In the genomic region with DNA sequence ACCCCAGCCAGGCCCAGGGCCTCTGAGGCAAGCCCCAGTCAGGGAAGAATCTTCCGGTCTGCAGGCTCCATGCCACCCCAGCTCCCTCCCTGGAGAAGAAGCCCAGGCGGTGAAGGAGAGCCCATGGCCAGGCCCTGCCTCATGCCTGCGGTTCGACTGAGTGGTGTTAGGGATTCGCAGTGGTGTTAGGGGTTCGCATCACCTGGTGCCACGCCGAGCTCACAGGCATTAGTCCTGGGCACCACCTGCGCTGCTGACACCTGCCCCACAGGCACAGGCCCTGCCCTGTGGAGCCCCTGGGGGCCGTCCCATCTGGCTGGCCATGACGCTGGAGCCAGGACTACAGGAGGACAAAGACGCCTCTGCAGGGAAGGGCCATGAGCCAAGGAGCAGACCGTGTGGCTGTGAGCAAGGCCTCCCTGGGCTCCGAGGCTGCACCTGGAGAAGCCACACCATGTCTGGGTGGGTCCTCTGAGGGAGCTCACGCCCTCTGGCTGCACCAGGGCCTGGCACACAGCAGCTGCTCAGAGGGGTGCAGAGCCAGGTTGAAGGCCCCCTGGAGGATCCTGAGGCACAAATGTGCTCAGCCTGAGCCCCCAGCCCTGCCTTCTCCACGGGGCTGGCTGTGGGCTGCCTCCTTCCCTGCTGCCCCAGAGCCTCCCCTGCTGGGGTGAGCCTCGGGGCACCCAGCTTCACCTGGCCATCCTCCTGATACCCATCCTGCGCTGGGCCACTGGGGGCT, we compare ENCODE assay signal across 27 cellular contexts. TPM values are rescaled to one million over a fixed set of nuclear protein-coding genes. Genes with fewer than 3 reads are reported as not detected.
DNase-seq lines count a peak whose midpoint lies in the region; ATAC-seq and TF ChIP-seq lines count a peak whose summit lies in the region.
"Had no signal": no experiment of that assay in that cellular context is flagged by ENCODE, and none has a peak within 500 bp of the region (broad histone marks: within the 10 kb centered on the region; RNA-seq: fewer than 3 reads in every experiment).

No MANE protein-coding gene starts in this region.

- H3K27me3 ChIP-seq in IMR-90 (ENCODE audit: control insufficient read depth, insufficient read depth, low read length) (peaks cover 4% of the 10 kb centered on the region; the same call in 1 of the 2 replicates), GM23248 (replicated peaks; ENCODE audit: insufficient read depth) (no peaks in the 10 kb centered on the region)
- H3K27me3 ChIP-seq: body of pancreas, vagina had no signal

- H3K36me3 ChIP-seq in IMR-90 (ENCODE audit: control insufficient read depth, insufficient read depth, low read length) (no peaks in the 10 kb centered on the region), GM23248 (ENCODE audit: low read depth) (no peaks in the 10 kb centered on the region)
- H3K36me3 ChIP-seq: heart right ventricle, vagina had no signal

- H3K9me1 ChIP-seq in IMR-90 (ENCODE audit: insufficient read depth, low read length), result no peaks in the 10 kb centered on the region

- H3K9me3 Mint-ChIP-seq in activated CD8-positive, alpha-beta memory T cell treated with anti-CD3 and anti-CD28 coated beads, Interleukin-2, amount 10 ng/mL, durations not matched to agents 7 days and 5 days (ENCODE audit: low read depth), result no peaks in the 10 kb centered on the region
- H3K9me3 Mint-ChIP-seq: activated CD4-positive, alpha-beta T cell treated with anti-CD3 and anti-CD28 coated beads, Interleukin-2, amount 10 ng/mL, durations not matched to agents 24 days and 14 days; activated T-helper 1 cell treated with anti-CD3 and anti-CD28 coated beads, Interleukin-12 subunit alpha, Interleukin-12 subunit beta, Interleukin-2, Interleukin-4 antibody, amounts not matched to agents 30 ng/mL and 10 ng/mL and 1 ng/mL, durations not matched to agents 14 hours and 24 hours and 36 hours; CD4-positive, alpha-beta memory T cell; GM23338; stimulated activated naive CD8-positive, alpha-beta T cell treated with anti-CD3 and anti-CD28 coated beads, Interleukin-15, amount 100 ng/mL, for 72 hours had no signal

- no peak overlapping the region for H2BK15ac ChIP-seq in IMR-90 (ENCODE audit: low read depth, low read length)

- no peak overlapping the region for H3K56ac ChIP-seq in IMR-90 (ENCODE audit: extremely low read depth, insufficient read depth, low read length)

- no peak overlapping the region for H2AK5ac ChIP-seq in IMR-90 (ENCODE audit: low read depth, low read length)

- in situ Hi-C loops in IMR-90 (cut with MboI; ENCODE audit: low sequenced_read_pairs) (no loop called here), GM23248 (cut with MboI) (no loop called here)

- H3K4me3 ChIP-seq in IMR-90 (ENCODE audit: insufficient read depth, low read depth, low read length), result no peak overlapping the region
- no peak overlapping the region for H3K4me3 ChIP-seq in GM23248
- H3K4me3 ChIP-seq: A549, body of pancreas, GM23338, heart right ventricle, vagina had no signal

- H2AK9ac ChIP-seq in IMR-90 (replicated peaks; ENCODE audit: low read depth, low read length, poor library complexity), result peak overlapping the region; percentile 65

- no peak overlapping the region for H4K8ac ChIP-seq in IMR-90 (ENCODE audit: low read depth in 2 of 2, low read length in 2 of 2)

- H3K4me1 ChIP-seq in IMR-90 (ENCODE audit: control insufficient read depth, insufficient read depth, low read length) (no peaks in the 10 kb centered on the region), GM23248 (ENCODE audit: insufficient read depth) (no peaks in the 10 kb centered on the region)
- H3K4me1 ChIP-seq: A549, body of pancreas, heart right ventricle, parathyroid adenoma, vagina had no signal

- H4K5ac ChIP-seq in IMR-90 (ENCODE audit: low read depth, low read length), result no peak overlapping the region

- no peak overlapping the region for H2BK120ac ChIP-seq in IMR-90 (ENCODE audit: low read depth, low read length)

- no peak overlapping the region for H3K4me2 ChIP-seq in IMR-90 (ENCODE audit: low read depth, low read length)
- no peak overlapping the region for H3K4me2 ChIP-seq in GM23248 (ENCODE audit: unreplicated experiment)
- H3K4me2 ChIP-seq: A549, GM23338 had no signal

- dilution Hi-C loops in IMR-90 (cut with HindIII; ENCODE audit: low sequenced_read_pairs, unreplicated experiment), result no loop called here

- H3K79me2 ChIP-seq in GM23248 (ENCODE audit: insufficient read depth), result no peaks in the 10 kb centered on the region
- H3K79me2 ChIP-seq: parathyroid adenoma had no signal

- no peaks in the 10 kb centered on the region for H3K4me1 Mint-ChIP-seq in activated CD8-positive, alpha-beta memory T cell treated with anti-CD3 and anti-CD28 coated beads, Interleukin-2, amount 10 ng/mL, durations not matched to agents 7 days and 5 days
- H3K4me1 Mint-ChIP-seq: activated CD4-positive, alpha-beta T cell treated with anti-CD3 and anti-CD28 coated beads, Interleukin-2, amount 10 ng/mL, durations not matched to agents 24 days and 14 days; CD4-positive, alpha-beta memory T cell; GM23338; stimulated activated naive CD8-positive, alpha-beta T cell treated with anti-CD3 and anti-CD28 coated beads, Interleukin-15, amount 100 ng/mL, for 72 hours had no signal

- TF ChIP-seq POLR2A in IMR-90 (IDR thresholded peaks at IDR 0.05; ENCODE audit: low read depth, low read length), result no peak

- H3K9me3 ChIP-seq in IMR-90 (ENCODE audit: control insufficient read depth, insufficient read depth, low read length) (peaks cover 3% of the 10 kb centered on the region; the same call in 1 of the 2 replicates), GM23248 (ENCODE audit: low read depth) (no peaks in the 10 kb centered on the region)
- H3K9me3 ChIP-seq: A549, body of pancreas, vagina had no signal

- peaks cover 5% of the 10 kb centered on the region for H3K27me3 Mint-ChIP-seq in activated CD8-positive, alpha-beta memory T cell treated with anti-CD3 and anti-CD28 coated beads, Interleukin-2, amount 10 ng/mL, durations not matched to agents 7 days and 5 days
- H3K27me3 Mint-ChIP-seq: stimulated activated naive CD8-positive, alpha-beta T cell treated with anti-CD3 and anti-CD28 coated beads, Interleukin-15, amount 100 ng/mL, for 72 hours had no signal

- no peaks in the 10 kb centered on the region for H3K36me3 Mint-ChIP-seq in activated CD8-positive, alpha-beta memory T cell treated with anti-CD3 and anti-CD28 coated beads, Interleukin-2, amount 10 ng/mL, durations not matched to agents 7 days and 5 days
- H3K36me3 Mint-ChIP-seq: CD4-positive, alpha-beta memory T cell had no signal

- CTCF ChIA-PET in activated CD8-positive, alpha-beta memory T cell treated with anti-CD3 and anti-CD28 coated beads, Interleukin-2, amount 10 ng/mL, durations not matched to agents 7 days and 5 days (lab: Charles Lee), result no interaction called here
- CTCF ChIA-PET in IMR-90 (lab: Yijun Ruan, JAX), result no interaction called here

- ATAC-seq in activated CD8-positive, alpha-beta memory T cell treated with anti-CD3 and anti-CD28 coated beads, Interleukin-2, amount 10 ng/mL, durations not matched to agents 7 days and 5 days, result no peak
- no peak for ATAC-seq in IMR-90 (ENCODE audit: low read depth)
- peak; percentile 23 for ATAC-seq in esophagus mucosa
- ATAC-seq in sciatic nerve, result no peak
- ATAC-seq: A549; body of pancreas; GM23338; heart right ventricle; right cardiac atrium; stimulated activated naive CD8-positive, alpha-beta T cell treated with anti-CD3 and anti-CD28 coated beads, Interleukin-15, amount 100 ng/mL, for 72 hours had no signal

- POLR2A ChIA-PET in IMR-90 (lab: Charles Lee; ENCODE audit: unreplicated experiment), result no interaction called here

- no peak overlapping the region for H3K4me3 Mint-ChIP-seq in activated CD8-positive, alpha-beta memory T cell treated with anti-CD3 and anti-CD28 coated beads, Interleukin-2, amount 10 ng/mL, durations not matched to agents 7 days and 5 days
- H3K4me3 Mint-ChIP-seq: activated CD4-positive, alpha-beta T cell treated with anti-CD3 and anti-CD28 coated beads, Interleukin-2, amount 10 ng/mL, durations not matched to agents 24 days and 14 days; activated T-helper 1 cell treated with anti-CD3 and anti-CD28 coated beads, Interleukin-12 subunit alpha, Interleukin-12 subunit beta, Interleukin-2, Interleukin-4 antibody, amounts not matched to agents 30 ng/mL and 10 ng/mL and 1 ng/mL, durations not matched to agents 14 hours and 24 hours and 36 hours; CD4-positive, alpha-beta memory T cell; GM23338; stimulated activated naive CD8-positive, alpha-beta T cell treated with anti-CD3 and anti-CD28 coated beads, Interleukin-15, amount 100 ng/mL, for 72 hours had no signal

- no peak overlapping the region for H3K4ac ChIP-seq in IMR-90 (ENCODE audit: low read depth, low read length)

- H3K23ac ChIP-seq in IMR-90 (ENCODE audit: low read depth, low read length), result no peak overlapping the region

- TF ChIP-seq CTCF in IMR-90 (conservative IDR thresholded peaks at IDR 0.05; ENCODE audit: low read depth, low read length), result no peak

- H3K79me1 ChIP-seq in IMR-90 (ENCODE audit: low read depth in 1 of 2, low read length in 2 of 2), result no peaks in the 10 kb centered on the region

- H2AFZ ChIP-seq in IMR-90 (replicated peaks; ENCODE audit: low read length, poor library complexity) (no peak overlapping the region), GM23248 (no peak overlapping the region)
- H2AFZ ChIP-seq: GM23338, parathyroid adenoma had no signal

- WGBS in IMR-90 (ENCODE audit: extremely low coverage in 2 of 2, insufficient read length in 1 of 2), 2 experiments, result 74% methylated on average over 11 of the region's 18 CpGs; no CpG with 5 or more reads in 1 of the 2 experiments
- 61 to 64% methylated on average over 18 of the region's 18 CpGs for WGBS in GM23248 (ENCODE audit: low coverage in 1 of 2, low lambda C conversion rate in 2 of 2, missing lambda C conversion rate in 2 of 2), 2 experiments

- no peak overlapping the region for H3K27ac Mint-ChIP-seq in activated CD8-positive, alpha-beta memory T cell treated with anti-CD3 and anti-CD28 coated beads, Interleukin-2, amount 10 ng/mL, durations not matched to agents 7 days and 5 days
- H3K27ac Mint-ChIP-seq: activated CD4-positive, alpha-beta T cell treated with anti-CD3 and anti-CD28 coated beads, Interleukin-2, amount 10 ng/mL, durations not matched to agents 24 days and 14 days; activated T-helper 1 cell treated with anti-CD3 and anti-CD28 coated beads, Interleukin-12 subunit alpha, Interleukin-12 subunit beta, Interleukin-2, Interleukin-4 antibody, amounts not matched to agents 30 ng/mL and 10 ng/mL and 1 ng/mL, durations not matched to agents 14 hours and 24 hours and 36 hours; CD4-positive, alpha-beta memory T cell; GM23338 had no signal

- H3K9ac ChIP-seq in IMR-90 (ENCODE audit: low read depth, low read length), result no peak overlapping the region
- no peak overlapping the region for H3K9ac ChIP-seq in GM23248
- H3K9ac ChIP-seq: parathyroid adenoma had no signal

- H3K27ac ChIP-seq in IMR-90 (ENCODE audit: insufficient read depth, low read length) (no peak overlapping the region), GM23248 (no peak overlapping the region)
- H3K27ac ChIP-seq: A549, body of pancreas, heart right ventricle, parathyroid adenoma, vagina had no signal

- H3F3A ChIP-seq in GM23248 (ENCODE audit: insufficient read depth), result no peaks in the 10 kb centered on the region

- no TSS peak for BruUV-seq in IMR-90 (replicated peaks; lab: Mats Ljungman, UMichigan)

- H2BK20ac ChIP-seq in IMR-90 (ENCODE audit: low read depth, low read length), result no peak overlapping the region

- no peak overlapping the region for H3K18ac ChIP-seq in IMR-90 (ENCODE audit: low read depth, low read length)

- peak; percentile 26 for DNase-seq in activated CD8-positive, alpha-beta memory T cell treated with anti-CD3 and anti-CD28 coated beads, Interleukin-2, amount 50 U/mL, for 48 hours
- DNase-seq in activated CD8-positive, alpha-beta memory T cell treated with anti-CD3 and anti-CD28 coated beads, Interleukin-2, amount 10 ng/mL, durations not matched to agents 7 days and 5 days, result no peak
- DNase-seq in IMR-90, result no peak
- peak; percentile 49 for DNase-seq in sciatic nerve (ENCODE audit: low spot score)
- no peak for DNase-seq in GM23248
- no peak for DNase-seq in nucleus accumbens (lab: John Stamatoyannopoulos, UW)
- no peak for DNase-seq in medulla oblongata (ENCODE audit: extremely low spot score)
- DNase-seq: activated CD4-positive, alpha-beta T cell treated with anti-CD3 and anti-CD28 coated beads, Interleukin-2, amount 10 ng/mL, durations not matched to agents 24 days and 14 days; activated naive CD4-positive, alpha-beta T cell treated with Interleukin-2 at 50 U/mL for 16 hours; AML-193; body of pancreas; CD4-positive, alpha-beta memory T cell; cerebellar nuclear complex; foreskin melanocyte; heart right ventricle; NCI-H1048; NCI-H510A treated with DMSO at 0.1 percent for 48 hours; right cardiac atrium; SIG-M5; stimulated activated CD8-positive, alpha-beta memory T cell treated with anti-CD3 and anti-CD28 coated beads, Interleukin-4, amount 100 ng/mL, for 48 hours; stimulated activated naive CD8-positive, alpha-beta T cell treated with anti-CD3 and anti-CD28 coated beads, Interleukin-15, amount 100 ng/mL, for 72 hours had no signal

- intact Hi-C loops in IMR-90 (cut with micrococcal nuclease), result no loop called here
- intact Hi-C loops in sciatic nerve (cut with DNase I), result no loop called here

- H4K20me1 ChIP-seq in IMR-90 (ENCODE audit: insufficient read depth, low read length) (no peaks in the 10 kb centered on the region; the same call in 1 of the 2 replicates), GM23248 (ENCODE audit: insufficient read depth) (no peaks in the 10 kb centered on the region)

- no peak overlapping the region for H2BK5ac ChIP-seq in IMR-90 (ENCODE audit: low read depth, low read length, poor library complexity, severe bottlenecking)

- H4K91ac ChIP-seq in IMR-90 (ENCODE audit: insufficient read depth, low read depth, low read length), result no peak overlapping the region

- no peak for TF ChIP-seq RAD21 in IMR-90 (IDR thresholded peaks at IDR 0.05; ENCODE audit: low read length)

- H3K9me2 ChIP-seq in GM23248 (ENCODE audit: insufficient read depth), result no peaks in the 10 kb centered on the region

- no peak overlapping the region for H3K14ac ChIP-seq in IMR-90 (replicated peaks; ENCODE audit: low read depth, low read length)

RNA-seq across cellular contexts. Expression of gene RNF130, which starts 27.6 kb away (rescaled TPM):
- 1 to 10 TPM; 4.9 to 5.4 TPM for total RNA-seq in activated CD8-positive, alpha-beta memory T cell treated with anti-CD3 and anti-CD28 coated beads, Interleukin-2, amount 10 ng/mL, durations not matched to agents 7 days and 5 days
- total RNA-seq in IMR-90 (2012; rRNA removed), result 12.5 and 12.9 TPM in 2 replicates
- 18.5 and 21.7 TPM in 2 replicates for polyA plus RNA-seq in IMR-90 (2012; rRNA removed)
- polyA plus RNA-seq in IMR-90 (2012; cell fraction: cytosol; rRNA removed), result 13.6 and 14.2 TPM in 2 replicates
- 6.1 and 22.1 TPM in 2 replicates for polyA plus RNA-seq in IMR-90 (2012; cell fraction: nucleus; rRNA removed; ENCODE audit: low replicate concordance)
- total RNA-seq in esophagus mucosa, result 13.7 TPM
- total RNA-seq in sciatic nerve, result 118 TPM
- 32.9 and 49.8 TPM in 2 replicates for total RNA-seq in GM23248 (2014; rRNA removed; shearing (Covaris generic))
- polyA plus RNA-seq in GM23248 (2016; fragmentation: Nextera tagmentation; extraction: Ambion mirVana), result 27.3 and 30.4 TPM in 2 replicates

Comparison
In these comparisons a context has a peak if more than half of its experiments do, and no peak if none do; other contexts are left out.
1. DNase-seq: peak in activated CD8-positive, alpha-beta memory T cell treated with anti-CD3 and anti-CD28 coated beads, Interleukin-2, amount 50 U/mL, for 48 hours (single experiment) and sciatic nerve (single experiment); none in activated CD8-positive, alpha-beta memory T cell treated with anti-CD3 and anti-CD28 coated beads, Interleukin-2, amount 10 ng/mL, durations not matched to agents 7 days and 5 days (single experiment), IMR-90 (single experiment), GM23248 (single experiment), nucleus accumbens (0 of 56) and medulla oblongata (single experiment).